ENCODE assay signal across 20 cellular contexts in the genomic region with DNA sequence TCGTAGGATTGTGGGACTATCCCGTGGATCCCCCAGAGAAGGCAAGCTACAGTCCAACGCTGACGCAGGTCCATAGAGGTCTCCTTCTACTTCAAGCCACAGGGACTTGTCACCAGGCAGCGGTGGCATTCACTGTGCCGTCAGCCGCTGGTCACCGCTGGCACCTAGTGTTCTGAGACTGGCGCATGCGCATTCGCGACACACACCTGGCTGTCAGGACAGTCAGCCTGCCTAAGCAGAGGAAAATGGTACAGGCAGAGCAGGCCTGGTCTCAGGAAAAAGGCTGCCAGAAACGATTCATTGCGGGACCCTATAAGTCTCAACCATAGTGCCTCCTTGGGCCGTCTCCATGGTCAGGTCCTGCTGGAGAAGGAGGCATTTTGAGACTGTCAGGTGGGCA.
DNase-seq lines count a peak whose midpoint lies in the region; ATAC-seq, FAIRE-seq and TF ChIP-seq lines count a peak whose summit lies in the region.
"Had no signal": no experiment of that assay in that cellular context is flagged by ENCODE, and none has a peak within 500 bp of the region (broad histone marks: within the 10 kb centered on the region; RNA-seq: fewer than 3 reads in every experiment).

No MANE protein-coding gene starts in this region.

- H3K4me3 ChIP-seq in kidney (ENCODE audit: low read length in 2 of 2) = no peak overlapping the region

- FAIRE-seq in kidney (lab: Jason Lieb, UNC) (no peak), urothelium cell line (lab: Jason Lieb, UNC) (peak; percentile 37)
- FAIRE-seq: D721Med had no signal

- TF ChIP-seq CTCF in GM10248 (IDR thresholded peaks at IDR 0.05; ENCODE audit: control extremely low read depth, extremely low read depth, low read depth, missing control alignments) (no peak), kidney (IDR thresholded peaks at IDR 0.05; ENCODE audit: borderline replicate concordance, extremely low read depth, insufficient read depth) (no peak)

- peak; percentile 34 for DNase-seq in activated effector memory CD4-positive, alpha-beta T cell treated with anti-CD3 and anti-CD28 coated beads, Interleukin-2, amount 50 U/mL, for 16 hours
- DNase-seq in activated effector memory CD4-positive, alpha-beta T cell treated with Interleukin-2 at 50 U/mL for 16 hours = no peak
- DNase-seq in GM10248 (ENCODE audit: extremely low spot score) (peak; percentile 1), kidney (peak; percentile 49), urothelium cell line (ENCODE audit: low spot score) (no peak)
- DNase-seq: C1 segment of cervical spinal cord; DMS79 treated with DMSO at 0.1 percent for 48 hours; IMR-90; Karpas-422; NCI-H146; NCI-H2029 treated with DMSO at 0.1 percent for 48 hours; NCI-H2171 treated with DMSO at 0.1 percent for 48 hours; NCI-H748 treated with DMSO at 0.1 percent for 48 hours; NK-92 treated with Interleukin-12 subunit alpha and Interleukin-12 subunit beta, amount 100 ng/mL, for 24 hours; SIG-M5 had no signal

- no peaks in the 10 kb centered on the region for H3K4me1 ChIP-seq in kidney (ENCODE audit: control insufficient read depth in 1 of 2, insufficient read depth in 1 of 2, low read depth in 1 of 2, low read length in 2 of 2)

- ATAC-seq in HG02610 (IDR thresholded peaks at IDR 0.05; ENCODE audit: unreplicated experiment) (no peak), HG03280 (IDR thresholded peaks at IDR 0.05; ENCODE audit: unreplicated experiment) (no peak)
- ATAC-seq: SK-N-SH treated with all-trans-retinoic acid at 6 μM for 48 hours had no signal

- POLR2A ChIA-PET in GM10248 (lab: Yijun Ruan, JAX) = no interaction called here

- H3K27ac ChIP-seq in kidney (ENCODE audit: low read depth in 2 of 2, low read length in 2 of 2) = no peak overlapping the region
- H3K27ac ChIP-seq: HL-60 had no signal

- CTCF ChIA-PET in GM10248 (lab: Yijun Ruan, JAX) = no interaction called here

- intact Hi-C loops in kidney (cut with DNase I) = no loop called here

- no peaks in the 10 kb centered on the region for H3K36me3 ChIP-seq in kidney (ENCODE audit: control insufficient read depth in 1 of 2, insufficient read depth in 2 of 2, low read length in 2 of 2)

- no peaks in the 10 kb centered on the region for H3K9me3 ChIP-seq in kidney (ENCODE audit: control insufficient read depth in 1 of 2, low read length in 2 of 2)

- no peak overlapping the region for H3K9ac ChIP-seq in kidney (ENCODE audit: low read length in 2 of 2)

Comparison
In these comparisons a context has a peak if more than half of its experiments do, and no peak if none do; other contexts are left out.
1. DNase-seq: peak in activated effector memory CD4-positive, alpha-beta T cell treated with anti-CD3 and anti-CD28 coated beads, Interleukin-2, amount 50 U/mL, for 16 hours (single experiment), GM10248 (single experiment) and kidney (single experiment); none in activated effector memory CD4-positive, alpha-beta T cell treated with Interleukin-2 at 50 U/mL for 16 hours (single experiment) and urothelium cell line (single experiment).